18 cellular contexts compared by ENCODE assay signal in genomic region chr11:36345084-36345511, GRCh38.
"Had no signal": no experiment of that assay in that cellular context is flagged by ENCODE, and none has a peak within 500 bp of the region (broad histone marks: within the 10 kb centered on the region; RNA-seq: fewer than 3 reads in every experiment).

No MANE protein-coding gene starts in this region.

- H3K27me3 ChIP-seq: dorsolateral prefrontal cortex, left lung had no signal

- H3K27me3 Mint-ChIP-seq: progenitor cell of endocrine pancreas had no signal

- H3K36me3 Mint-ChIP-seq: memory B cell; natural killer cell treated with Interleukin-12 subunit alpha and Interleukin-12 subunit beta and Interleukin-15 and Interleukin-18, amount 100 ng/mL, for 72 hours had no signal

- FAIRE-seq: islet of Langerhans, urothelium cell line had no signal

- H3K9me3 ChIP-seq: gastroesophageal sphincter, left lung, thoracic aorta had no signal

- H3K27ac ChIP-seq: gastroesophageal sphincter, left lung, thoracic aorta had no signal

- H3K4me1 ChIP-seq: gastroesophageal sphincter, left lung had no signal

- H3K4me3 ChIP-seq: dorsolateral prefrontal cortex, gastroesophageal sphincter, left lung, smooth muscle cell, thoracic aorta had no signal

- H3K27ac Mint-ChIP-seq: endodermal cell; memory B cell; progenitor cell of endocrine pancreas; T-helper 2 cell treated with Interferon-gamma antibody and Interleukin-4, amounts not matched to agents 5 μg/mL and 100 μg/mL, for 36 hours had no signal

- H3K9me3 Mint-ChIP-seq: endodermal cell; memory B cell; T-helper 2 cell treated with Interferon-gamma antibody and Interleukin-4, amounts not matched to agents 5 μg/mL and 100 μg/mL, for 36 hours had no signal

- ATAC-seq: gastroesophageal sphincter; natural killer cell treated with Interleukin-12 subunit alpha and Interleukin-12 subunit beta and Interleukin-15 and Interleukin-18, amount 100 ng/mL, for 72 hours; right cardiac atrium had no signal

- DNase-seq: activated CD4-positive, alpha-beta T cell treated with anti-CD3 and anti-CD28 coated beads, Interleukin-2, amount 50 U/mL, for 1 hour; activated CD4-positive, CD25-positive, alpha-beta regulatory T cell; activated naive CD4-positive, alpha-beta T cell treated with Interleukin-2 at 50 U/mL for 16 hours; activated T-cell treated with anti-CD3 and anti-CD28 coated beads for 4 hours; dorsolateral prefrontal cortex; endodermal cell; erythroblast; left lung; right cardiac atrium had no signal

- H3K36me3 ChIP-seq: gastroesophageal sphincter, left lung, thoracic aorta had no signal

- H3K4me3 Mint-ChIP-seq: endodermal cell; memory B cell; natural killer cell treated with Interleukin-12 subunit alpha and Interleukin-12 subunit beta and Interleukin-15 and Interleukin-18, amount 100 ng/mL, for 72 hours; T-helper 2 cell treated with Interferon-gamma antibody and Interleukin-4, amounts not matched to agents 5 μg/mL and 100 μg/mL, for 36 hours had no signal

- H3K4me2 ChIP-seq: smooth muscle cell had no signal
